Comparison of ENCODE assay signal across 1 cellular context in the genomic region with DNA sequence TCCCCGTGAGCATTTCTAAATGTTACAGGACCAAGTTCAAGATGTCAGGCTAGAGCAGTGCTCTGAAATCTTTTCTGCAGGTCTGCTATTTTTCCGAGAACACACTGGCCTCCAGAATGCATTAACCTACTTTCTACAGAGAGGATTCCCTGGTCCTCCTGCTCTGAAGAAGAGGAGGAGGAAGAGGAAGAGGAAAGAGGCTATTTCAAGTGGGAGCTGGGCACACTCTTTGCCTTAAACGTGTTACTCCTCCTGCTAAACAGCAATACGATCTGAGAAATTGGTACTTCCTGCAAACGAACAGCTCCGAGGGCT.
TF ChIP-seq lines count a peak whose summit lies in the region.

No MANE protein-coding gene starts in this region.

TF ChIP-seq in GM12878, 131 proteins besides CTCF, POLR2A, EP300 and RAD21 (continued from another document):
- TF ChIP-seq, protein P1, sequence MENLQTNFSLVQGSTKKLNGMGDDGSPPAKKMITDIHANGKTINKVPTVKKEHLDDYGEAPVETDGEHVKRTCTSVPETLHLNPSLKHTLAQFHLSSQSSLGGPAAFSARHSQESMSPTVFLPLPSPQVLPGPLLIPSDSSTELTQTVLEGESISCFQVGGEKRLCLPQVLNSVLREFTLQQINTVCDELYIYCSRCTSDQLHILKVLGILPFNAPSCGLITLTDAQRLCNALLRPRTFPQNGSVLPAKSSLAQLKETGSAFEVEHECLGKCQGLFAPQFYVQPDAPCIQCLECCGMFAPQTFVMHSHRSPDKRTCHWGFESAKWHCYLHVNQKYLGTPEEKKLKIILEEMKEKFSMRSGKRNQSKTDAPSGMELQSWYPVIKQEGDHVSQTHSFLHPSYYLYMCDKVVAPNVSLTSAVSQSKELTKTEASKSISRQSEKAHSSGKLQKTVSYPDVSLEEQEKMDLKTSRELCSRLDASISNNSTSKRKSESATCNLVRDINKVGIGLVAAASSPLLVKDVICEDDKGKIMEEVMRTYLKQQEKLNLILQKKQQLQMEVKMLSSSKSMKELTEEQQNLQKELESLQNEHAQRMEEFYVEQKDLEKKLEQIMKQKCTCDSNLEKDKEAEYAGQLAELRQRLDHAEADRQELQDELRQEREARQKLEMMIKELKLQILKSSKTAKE (IDR thresholded peaks at IDR 0.05; ENCODE audit: low read depth, poor library complexity, severe bottlenecking), result no peak
